16 cellular contexts compared by ENCODE assay signal in genomic region chr9:13181652-13182051, GRCh38.
A peak's percentile ranks its signal among the peaks of the same experiment; 100 is the strongest.
DNase-seq lines count a peak whose midpoint lies in the region; ATAC-seq and TF ChIP-seq lines count a peak whose summit lies in the region.
"Had no signal": no experiment of that assay in that cellular context is flagged by ENCODE, and none has a peak within 500 bp of the region (broad histone marks: within the 10 kb centered on the region; RNA-seq: fewer than 3 reads in every experiment).

No MANE protein-coding gene starts in this region.

- H3F3A ChIP-seq in PC-3 (ENCODE audit: low read length, unreplicated experiment), result no peaks in the 10 kb centered on the region

- H3K9me3 ChIP-seq in H9 (ENCODE audit: control insufficient read depth, low read depth, low read length) (no peaks in the 10 kb centered on the region), PC-3 (ENCODE audit: low read length) (no peaks in the 10 kb centered on the region)
- H3K9me3 ChIP-seq: neutrophil, spleen, testis had no signal

- no peaks in the 10 kb centered on the region for H3K79me1 ChIP-seq in H9 (ENCODE audit: insufficient read depth, low read depth, low read length, poor library complexity, severe bottlenecking)

- H3K23ac ChIP-seq in H9 (ENCODE audit: insufficient read length, low read depth, low read length), result no peak overlapping the region

- H4K20me1 ChIP-seq in H9 (ENCODE audit: control insufficient read depth, insufficient read depth, insufficient read length) (no peaks in the 10 kb centered on the region), PC-3 (ENCODE audit: low read length) (no peaks in the 10 kb centered on the region)

- H4K91ac ChIP-seq in H9 (ENCODE audit: insufficient read length, low read depth, low read length), result no peak overlapping the region

- no peak overlapping the region for H3K18ac ChIP-seq in H9 (ENCODE audit: insufficient read length, low read depth, low read length)

- H3K9me2 ChIP-seq in PC-3 (replicated peaks; ENCODE audit: low read length), result no peaks in the 10 kb centered on the region

- H3K56ac ChIP-seq in H9 (ENCODE audit: insufficient read length, low read depth, low read length), result no peak overlapping the region

- H3K14ac ChIP-seq in H9 (ENCODE audit: insufficient read depth, low read length), result no peak overlapping the region

- H3K27me3 ChIP-seq in H9 (ENCODE audit: insufficient read depth, low read length) (no peaks in the 10 kb centered on the region), PC-3 (ENCODE audit: low read length) (no peaks in the 10 kb centered on the region)
- H3K27me3 ChIP-seq: neutrophil, spleen, testis had no signal

- H2AK5ac ChIP-seq in H9 (ENCODE audit: insufficient read length, low read length), result no peak overlapping the region

- ATAC-seq in PC-3 (peak; percentile 73), HG02623 (IDR thresholded peaks at IDR 0.05; ENCODE audit: unreplicated experiment) (no peak)
- ATAC-seq in stimulated activated naive CD8-positive, alpha-beta T cell treated with anti-CD3 and anti-CD28 coated beads, Interleukin-15, amount 100 ng/mL, for 72 hours, result no peak

- DNase-seq in H9 (no peak), PC-3 (peak; percentile 72), fibroblast of pulmonary artery (ENCODE audit: low read depth) (peak; percentile 35), renal cortical epithelial cell (ENCODE audit: low read depth) (peak; percentile 19), NCI-H187 (lab: John Stamatoyannopoulos, UW) (no peak)
- DNase-seq in stimulated activated naive CD8-positive, alpha-beta T cell treated with anti-CD3 and anti-CD28 coated beads, Interleukin-15, amount 100 ng/mL, for 72 hours, result no peak
- DNase-seq: activated CD4-positive, alpha-beta T cell treated with anti-CD3 and anti-CD28 coated beads, Interleukin-2, amount 10 ng/mL, durations not matched to agents 7 days and 5 days; aorta; NCI-H2081; spleen; testis had no signal

- H3K36me3 Mint-ChIP-seq in H9 (ENCODE audit: insufficient read depth in 1 of 3, low read depth in 3 of 3), result peaks cover 0 to 25% (median 10%) of the 10 kb centered on the region in 3 experiments; a peak in 4 of 7 replicates
- H3K36me3 Mint-ChIP-seq: IgD-negative memory B cell had no signal

- H3K36me3 ChIP-seq in PC-3 (ENCODE audit: low read depth, low read length), result no peaks in the 10 kb centered on the region
- H3K36me3 ChIP-seq: neutrophil had no signal

- H2AFZ ChIP-seq in H9 (ENCODE audit: low read length) (no peak overlapping the region), PC-3 (ENCODE audit: low read length) (no peak overlapping the region)

- H3K9ac ChIP-seq in H9 (ENCODE audit: extremely low read depth, insufficient read length, low read length) (no peak overlapping the region), PC-3 (ENCODE audit: low read length) (no peak overlapping the region)

- H4K5ac ChIP-seq in H9 (ENCODE audit: insufficient read length, low read depth, low read length), result no peak overlapping the region

- H3K4me1 Mint-ChIP-seq in H9, result no peaks in the 10 kb centered on the region
- H3K4me1 Mint-ChIP-seq in stimulated activated naive CD8-positive, alpha-beta T cell treated with anti-CD3 and anti-CD28 coated beads, Interleukin-15, amount 100 ng/mL, for 72 hours, result no peaks in the 10 kb centered on the region
- H3K4me1 Mint-ChIP-seq: activated CD4-positive, alpha-beta T cell treated with anti-CD3 and anti-CD28 coated beads, Interleukin-2, amount 10 ng/mL, durations not matched to agents 7 days and 5 days; IgD-negative memory B cell had no signal

- no peak overlapping the region for H2BK15ac ChIP-seq in H9 (ENCODE audit: low read depth, low read length)

- peak overlapping the region in 2 of 3 experiments; percentile 24 to 49; a peak in 2 of 7 replicates for H3K27ac Mint-ChIP-seq in H9
- H3K27ac Mint-ChIP-seq in stimulated activated naive CD8-positive, alpha-beta T cell treated with anti-CD3 and anti-CD28 coated beads, Interleukin-15, amount 100 ng/mL, for 72 hours, result no peak overlapping the region
- H3K27ac Mint-ChIP-seq: activated CD4-positive, alpha-beta T cell treated with anti-CD3 and anti-CD28 coated beads, Interleukin-2, amount 10 ng/mL, durations not matched to agents 7 days and 5 days; activated T-helper 1 cell treated with anti-CD3 and anti-CD28 coated beads, Interleukin-12 subunit alpha, Interleukin-12 subunit beta, Interleukin-2, Interleukin-4 antibody, amounts not matched to agents 30 ng/mL and 10 ng/mL and 1 ng/mL, durations not matched to agents 14 hours and 24 hours and 36 hours; IgD-negative memory B cell; T-helper 1 cell treated with Interleukin-12 subunit alpha and Interleukin-12 subunit beta and Interleukin-4 antibody, amounts not matched to agents 30 μg/mL and 1 μg/mL, for 36 hours had no signal

- H3K4me3 ChIP-seq in PC-3 (ENCODE audit: low read length) (no peak overlapping the region), fibroblast of pulmonary artery (replicated peaks; ENCODE audit: low read depth, low read length) (no peak overlapping the region)
- H3K4me3 ChIP-seq: spleen, testis had no signal

- no CpG with 5 or more reads among the region's 2 CpGs for WGBS in H9 (ENCODE audit: extremely low coverage, insufficient read length, low lambda C conversion rate)

- BruUV-seq in PC-3 (replicated peaks; lab: Mats Ljungman, UMichigan), result no TSS peak

- H3K4me1 ChIP-seq in H9 (ENCODE audit: insufficient read depth, low read length) (no peaks in the 10 kb centered on the region), PC-3 (ENCODE audit: insufficient read depth, low read length) (peaks cover 12% of the 10 kb centered on the region)
- H3K4me1 ChIP-seq: spleen, testis had no signal

- no peak overlapping the region for H2BK20ac ChIP-seq in H9 (ENCODE audit: low read depth, low read length, poor library complexity, severe bottlenecking)

- H2BK5ac ChIP-seq in H9 (ENCODE audit: insufficient read length, low read length), result no peak overlapping the region

- no peak for TF ChIP-seq CTCF in H9 (conservative IDR thresholded peaks at IDR 0.05)
- no peak for TF ChIP-seq CTCF in PC-3 (conservative IDR thresholded peaks at IDR 0.05; ENCODE audit: low read depth, low read length)
- TF ChIP-seq CTCF in fibroblast of pulmonary artery (IDR thresholded peaks at IDR 0.05; ENCODE audit: low read length, missing control alignments), result no peak

- no peak overlapping the region for H4K8ac ChIP-seq in H9 (replicated peaks; ENCODE audit: insufficient read length, low read depth, low read length)

- CTCF ChIA-PET in PC-3 (lab: Charles Lee), result no interaction called here

- intact Hi-C loops in PC-3 (cut with micrococcal nuclease), result loop anchor here (10.0 kb wide), 1 partner anchor 47 kb away; no protein-coding TSS in a partner anchor

- H3K4me2 ChIP-seq in H9 (ENCODE audit: insufficient read depth, insufficient read length, low read length) (no peak overlapping the region), PC-3 (ENCODE audit: low read length) (peak overlapping the region; percentile 12)

- POLR2A ChIA-PET in PC-3 (lab: Charles Lee; ENCODE audit: unreplicated experiment), result no interaction called here

- no peak overlapping the region for H2BK120ac ChIP-seq in H9 (ENCODE audit: low read depth, low read length, poor library complexity, severe bottlenecking)

- no peak overlapping the region for H3T11ph ChIP-seq in H9 (ENCODE audit: low read length)

- no peaks in the 10 kb centered on the region for H3K9me3 Mint-ChIP-seq in H9
- peaks cover 4 to 6% of the 10 kb centered on the region in 2 donors for H3K9me3 Mint-ChIP-seq in stimulated activated naive CD8-positive, alpha-beta T cell treated with anti-CD3 and anti-CD28 coated beads, Interleukin-15, amount 100 ng/mL, for 72 hours
- H3K9me3 Mint-ChIP-seq: activated CD4-positive, alpha-beta T cell treated with anti-CD3 and anti-CD28 coated beads, Interleukin-2, amount 10 ng/mL, durations not matched to agents 7 days and 5 days; IgD-negative memory B cell; T-helper 1 cell treated with Interleukin-12 subunit alpha and Interleukin-12 subunit beta and Interleukin-4 antibody, amounts not matched to agents 30 μg/mL and 1 μg/mL, for 36 hours had no signal

- no peak overlapping the region for H3K4ac ChIP-seq in H9 (ENCODE audit: low read depth, low read length)

- H3K27ac ChIP-seq in H9 (ENCODE audit: insufficient read length, low read depth, low read length) (no peak overlapping the region), PC-3 (ENCODE audit: low read length) (no peak overlapping the region)
- H3K27ac ChIP-seq: neutrophil, spleen, testis had no signal

- H3K79me2 ChIP-seq in H9 (ENCODE audit: insufficient read depth, low read length) (no peaks in the 10 kb centered on the region), PC-3 (ENCODE audit: low read length) (no peaks in the 10 kb centered on the region)

- no peaks in the 10 kb centered on the region for H3K23me2 ChIP-seq in H9 (ENCODE audit: insufficient read length, low read depth, low read length, poor library complexity, severe bottlenecking)

- no peak overlapping the region for H2BK12ac ChIP-seq in H9 (ENCODE audit: insufficient read length, low read depth, low read length)

- no peaks in the 10 kb centered on the region for H3K27me3 Mint-ChIP-seq in H9 (ENCODE audit: low read depth)
- no peaks in the 10 kb centered on the region for H3K27me3 Mint-ChIP-seq in stimulated activated naive CD8-positive, alpha-beta T cell treated with anti-CD3 and anti-CD28 coated beads, Interleukin-15, amount 100 ng/mL, for 72 hours
- H3K27me3 Mint-ChIP-seq: activated CD4-positive, alpha-beta T cell treated with anti-CD3 and anti-CD28 coated beads, Interleukin-2, amount 10 ng/mL, durations not matched to agents 7 days and 5 days; IgD-negative memory B cell had no signal

- H3K4me3 Mint-ChIP-seq in H9, result no peak overlapping the region
- H3K4me3 Mint-ChIP-seq in stimulated activated naive CD8-positive, alpha-beta T cell treated with anti-CD3 and anti-CD28 coated beads, Interleukin-15, amount 100 ng/mL, for 72 hours, result no peak overlapping the region
- H3K4me3 Mint-ChIP-seq: activated CD4-positive, alpha-beta T cell treated with anti-CD3 and anti-CD28 coated beads, Interleukin-2, amount 10 ng/mL, durations not matched to agents 7 days and 5 days; activated T-helper 1 cell treated with anti-CD3 and anti-CD28 coated beads, Interleukin-12 subunit alpha, Interleukin-12 subunit beta, Interleukin-2, Interleukin-4 antibody, amounts not matched to agents 30 ng/mL and 10 ng/mL and 1 ng/mL, durations not matched to agents 14 hours and 24 hours and 36 hours; IgD-negative memory B cell; T-helper 1 cell treated with Interleukin-12 subunit alpha and Interleukin-12 subunit beta and Interleukin-4 antibody, amounts not matched to agents 30 μg/mL and 1 μg/mL, for 36 hours had no signal

Comparison
In these comparisons a context has a peak if more than half of its experiments do, and no peak if none do; other contexts are left out.
1. DNase-seq: peak in PC-3 (single experiment), fibroblast of pulmonary artery (single experiment) and renal cortical epithelial cell (single experiment); none in H9 (single experiment), stimulated activated naive CD8-positive, alpha-beta T cell treated with anti-CD3 and anti-CD28 coated beads, Interleukin-15, amount 100 ng/mL, for 72 hours (0 of 2) and NCI-H187 (0 of 2).
2. H3K27ac Mint-ChIP-seq: peak in H9 (2 of 3); none in stimulated activated naive CD8-positive, alpha-beta T cell treated with anti-CD3 and anti-CD28 coated beads, Interleukin-15, amount 100 ng/mL, for 72 hours (0 of 2).